In genomic region chr14:57736391-57736790, GRCh38 we compare ENCODE assay signal across 19 cellular contexts.
DNase-seq lines count a peak whose midpoint lies in the region; ATAC-seq, FAIRE-seq and TF ChIP-seq lines count a peak whose summit lies in the region.
"Had no signal": no experiment of that assay in that cellular context is flagged by ENCODE, and none has a peak within 500 bp of the region (broad histone marks: within the 10 kb centered on the region; RNA-seq: fewer than 3 reads in every experiment).

No MANE protein-coding gene starts in this region.

- H3K79me2 ChIP-seq in mammary epithelial cell (ENCODE audit: insufficient read depth, low read length): no peaks in the 10 kb centered on the region
- H3K79me2 ChIP-seq in keratinocyte (ENCODE audit: control insufficient read depth, insufficient read depth, low read length): no peaks in the 10 kb centered on the region

- ATAC-seq in mucosa of descending colon: no peak
- ATAC-seq: CD8-positive, alpha-beta T cell; GM12878 had no signal

- WGBS in mammary epithelial cell (ENCODE audit: low coverage, missing lambda C conversion rate): 31% methylated on average over 3 of the region's 4 CpGs

- H3K9me3 ChIP-seq in mammary epithelial cell (replicated peaks; ENCODE audit: insufficient read depth, low read length): no peaks in the 10 kb centered on the region
- H3K9me3 ChIP-seq in keratinocyte (ENCODE audit: control insufficient read depth, low read depth, low read length): no peaks in the 10 kb centered on the region
- no peaks in the 10 kb centered on the region for H3K9me3 ChIP-seq in SJCRH30 (replicated peaks)
- no peaks in the 10 kb centered on the region for H3K9me3 ChIP-seq in mucosa of descending colon
- H3K9me3 ChIP-seq: BLaER1 treated with 17β-estradiol and CSF1 and Interleukin-3, amounts not matched to agents 10 nM and 100 nM had no signal

- no TSS peak for BruUV-seq in mammary epithelial cell (replicated peaks; lab: Mats Ljungman, UMichigan)

- intact Hi-C loops in mammary epithelial cell (cut with micrococcal nuclease): no loop called here
- intact Hi-C loops in mucosa of descending colon (cut with DNase I, micrococcal nuclease): no loop called here

- in situ Hi-C loops in mammary epithelial cell (cut with MboI; ENCODE audit: low sequenced_read_pairs in 2 of 2): no loop called here

- dilution Hi-C loops in mammary epithelial cell (cut with HindIII; ENCODE audit: low sequenced_read_pairs) (no loop called here), keratinocyte (cut with MboI; ENCODE audit: extremely low pct_ligation_motif_present, low sequenced_read_pairs) (no loop called here)

- H3K9me1 ChIP-seq in keratinocyte (ENCODE audit: control insufficient read depth, extremely low read depth, insufficient read depth, low read length): no peaks in the 10 kb centered on the region

- H4K20me1 ChIP-seq in mammary epithelial cell (ENCODE audit: insufficient read depth, low read length): no peaks in the 10 kb centered on the region
- no peaks in the 10 kb centered on the region for H4K20me1 ChIP-seq in keratinocyte (ENCODE audit: control insufficient read depth, extremely low read depth, insufficient read depth, low read length)
- H4K20me1 ChIP-seq: BLaER1 treated with 17β-estradiol and CSF1 and Interleukin-3, amounts not matched to agents 10 nM and 100 nM had no signal

- CTCF ChIA-PET in mammary epithelial cell (lab: Charles Lee; ENCODE audit: low non-redundant PET): no interaction called here

- TF ChIP-seq CTCF in mammary epithelial cell (conservative IDR thresholded peaks at IDR 0.05 in 1 of 2, IDR thresholded peaks at IDR 0.05 in 1 of 2; ENCODE audit: extremely low read depth in 1 of 2, insufficient read depth in 1 of 2, low read depth in 1 of 2, low read length in 2 of 2) (no peak), keratinocyte (optimal IDR thresholded peaks at IDR 0.05 in 1 of 3, IDR thresholded peaks at IDR 0.05 in 1 of 3, conservative IDR thresholded peaks at IDR 0.05 in 1 of 3; ENCODE audit: extremely low read depth in 1 of 3, insufficient read depth in 2 of 3, low read length in 3 of 3) (no peak), mucosa of descending colon (IDR thresholded peaks at IDR 0.05) (no peak)

- peak overlapping the region; percentile 30 for H2AFZ ChIP-seq in mammary epithelial cell (ENCODE audit: low read depth, low read length)
- no peak overlapping the region for H2AFZ ChIP-seq in keratinocyte (ENCODE audit: control insufficient read depth, low read length)

- no peak overlapping the region for H3K9ac ChIP-seq in mammary epithelial cell (ENCODE audit: insufficient read depth, low read length)
- H3K9ac ChIP-seq in keratinocyte (ENCODE audit: control insufficient read depth, extremely low read depth, insufficient read depth, low read length): no peak overlapping the region
- H3K9ac ChIP-seq: BLaER1 treated with 17β-estradiol and CSF1 and Interleukin-3, amounts not matched to agents 10 nM and 100 nM had no signal

- H3K4me3 ChIP-seq in mammary epithelial cell (replicated peaks in 1 of 3; ENCODE audit: insufficient read depth in 1 of 3, low read depth in 2 of 3, low read length in 3 of 3) (no peak overlapping the region), keratinocyte (ENCODE audit: control insufficient read depth in 2 of 3, extremely low read depth in 1 of 3, insufficient read depth in 2 of 3, low read depth in 1 of 3, low read length in 3 of 3) (no peak overlapping the region), SJCRH30 (no peak overlapping the region), mucosa of descending colon (no peak overlapping the region)
- H3K4me3 ChIP-seq: BLaER1 treated with 17β-estradiol and CSF1 and Interleukin-3, amounts not matched to agents 10 nM and 100 nM; GM12878 had no signal

- no peaks in the 10 kb centered on the region for H3K27me3 ChIP-seq in mammary epithelial cell (ENCODE audit: insufficient read depth, low read length)
- H3K27me3 ChIP-seq in keratinocyte (ENCODE audit: control insufficient read depth, extremely low read depth, insufficient read depth, low read length): no peaks in the 10 kb centered on the region
- no peaks in the 10 kb centered on the region for H3K27me3 ChIP-seq in SJCRH30
- H3K27me3 ChIP-seq: BLaER1 treated with 17β-estradiol and CSF1 and Interleukin-3, amounts not matched to agents 10 nM and 100 nM had no signal

- H3K4me2 ChIP-seq in mammary epithelial cell (ENCODE audit: insufficient read depth, low read depth, low read length): peak overlapping the region; percentile 67
- H3K4me2 ChIP-seq in keratinocyte (ENCODE audit: control insufficient read depth, extremely low read depth, insufficient read depth, low read depth, low read length): peak overlapping the region; percentile 11
- H3K4me2 ChIP-seq: BLaER1 treated with 17β-estradiol and CSF1 and Interleukin-3, amounts not matched to agents 10 nM and 100 nM had no signal

- DNase-seq in HPDE6-E6E7 (ENCODE audit: extremely low spot score) (peak; percentile 42), mammary epithelial cell (peak; percentile 68), keratinocyte (ENCODE audit: low read depth, low spot score) (no peak), ureter (ENCODE audit: low spot score) (peak; percentile 46), hepatic stellate cell (ENCODE audit: low spot score) (no peak), SJCRH30 (no peak), mucosa of descending colon (no peak)
- DNase-seq: Calu3; CD8-positive, alpha-beta T cell; DMS 273 treated with DMSO at 0.1 percent for 48 hours; DMS53; DND-41; EL; H9; IMR-90 had no signal

- H3K4me1 ChIP-seq in mammary epithelial cell (ENCODE audit: insufficient read depth, low read length) (peaks cover 16% of the 10 kb centered on the region), keratinocyte (ENCODE audit: control insufficient read depth, extremely low read depth, insufficient read depth, low read length) (peaks cover 6% of the 10 kb centered on the region), SJCRH30 (no peaks in the 10 kb centered on the region), mucosa of descending colon (ENCODE audit: low read depth) (no peaks in the 10 kb centered on the region)
- H3K4me1 ChIP-seq: BLaER1 treated with 17β-estradiol and CSF1 and Interleukin-3, amounts not matched to agents 10 nM and 100 nM had no signal

- H3K36me3 ChIP-seq in mammary epithelial cell (ENCODE audit: insufficient read depth, low read length) (no peaks in the 10 kb centered on the region), keratinocyte (ENCODE audit: control insufficient read depth in 2 of 2, extremely low read depth in 1 of 2, insufficient read depth in 2 of 2, low read length in 2 of 2) (no peaks in the 10 kb centered on the region), SJCRH30 (no peaks in the 10 kb centered on the region), mucosa of descending colon (ENCODE audit: low read depth) (no peaks in the 10 kb centered on the region)
- H3K36me3 ChIP-seq: BLaER1 treated with 17β-estradiol and CSF1 and Interleukin-3, amounts not matched to agents 10 nM and 100 nM had no signal

- no peak overlapping the region for H3K27ac ChIP-seq in mammary epithelial cell (ENCODE audit: insufficient read depth, low read depth, low read length)
- H3K27ac ChIP-seq in keratinocyte (ENCODE audit: control insufficient read depth, insufficient read depth, low read length): no peak overlapping the region
- no peak overlapping the region for H3K27ac ChIP-seq in SJCRH30
- H3K27ac ChIP-seq: BLaER1 treated with 17β-estradiol and CSF1 and Interleukin-3, amounts not matched to agents 10 nM and 100 nM had no signal

- peak; percentile 20 for FAIRE-seq in keratinocyte (lab: Jason Lieb, UNC)
- FAIRE-seq: GM12878, GM19239, H1 had no signal

Comparison
In these comparisons a context has a peak if more than half of its experiments do, and no peak if none do; other contexts are left out.
1. DNase-seq: peak in HPDE6-E6E7 (single experiment), mammary epithelial cell (single experiment) and ureter (single experiment); none in keratinocyte (single experiment), hepatic stellate cell (single experiment), SJCRH30 (0 of 2) and mucosa of descending colon (0 of 3).